In the genomic region with DNA sequence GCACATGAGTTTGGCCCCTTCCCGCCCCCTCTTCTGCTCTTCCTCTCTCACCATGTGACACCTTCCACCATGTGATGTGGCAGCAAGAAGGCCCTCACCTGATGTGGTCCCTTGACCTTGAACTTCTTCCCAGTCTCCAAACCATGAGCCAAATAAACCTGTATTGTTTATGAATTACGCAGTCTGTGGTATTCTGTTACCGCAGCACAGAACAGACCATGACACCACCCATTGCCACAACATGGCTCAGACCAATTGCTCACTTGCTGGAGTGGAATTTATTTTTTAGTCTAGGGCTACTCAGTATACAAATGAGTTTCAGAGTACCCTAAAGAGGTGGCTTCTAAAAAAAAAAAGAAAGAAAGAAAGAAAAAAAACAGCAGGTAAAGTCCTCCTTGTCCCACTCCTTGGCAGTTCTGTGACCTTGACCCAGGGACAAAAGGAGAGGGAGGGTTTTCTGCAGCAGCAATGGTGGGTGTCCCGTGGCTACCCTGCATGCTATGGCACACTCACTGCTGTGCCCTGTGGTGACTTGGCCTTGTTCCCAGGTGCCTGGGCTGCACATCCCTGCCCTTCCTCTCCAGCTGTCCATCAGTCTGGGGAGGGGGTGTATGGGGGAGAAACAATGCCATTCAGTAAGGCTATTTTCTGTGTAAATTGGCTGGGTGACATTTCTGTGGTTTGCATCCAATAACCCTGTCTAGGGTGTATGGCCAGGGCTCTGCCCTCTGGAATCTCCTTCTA, we compare ENCODE assay signal across 20 cellular contexts. TPM values are rescaled to one million over a fixed set of nuclear protein-coding genes. Genes with fewer than 3 reads are reported as not detected.
A peak's percentile ranks its signal among the peaks of the same experiment; 100 is the strongest.
DNase-seq lines count a peak whose midpoint lies in the region; ATAC-seq and TF ChIP-seq lines count a peak whose summit lies in the region.
"Had no signal": no experiment of that assay in that cellular context is flagged by ENCODE, and none has a peak within 500 bp of the region (broad histone marks: within the 10 kb centered on the region; RNA-seq: fewer than 3 reads in every experiment).

No MANE protein-coding gene starts in this region.

- peaks cover 31% of the 10 kb centered on the region for H3K4me1 Mint-ChIP-seq in activated CD8-positive, alpha-beta memory T cell treated with anti-CD3 and anti-CD28 coated beads, Interleukin-2, amount 10 ng/mL, durations not matched to agents 7 days and 5 days

- H3K36me3 Mint-ChIP-seq in activated CD8-positive, alpha-beta memory T cell treated with anti-CD3 and anti-CD28 coated beads, Interleukin-2, amount 10 ng/mL, durations not matched to agents 7 days and 5 days: no peaks in the 10 kb centered on the region
- H3K36me3 Mint-ChIP-seq: CD4-positive, CD25-positive, alpha-beta regulatory T cell had no signal

- no peak overlapping the region for H2AFZ ChIP-seq in MM.1S (ENCODE audit: low read length)
- H2AFZ ChIP-seq: GM23338, PC-9 had no signal

- TF ChIP-seq POLR2A in vagina (IDR thresholded peaks at IDR 0.05) (no peak), upper lobe of left lung (IDR thresholded peaks at IDR 0.05) (no peak)

- H3K27me3 Mint-ChIP-seq in activated CD8-positive, alpha-beta memory T cell treated with anti-CD3 and anti-CD28 coated beads, Interleukin-2, amount 10 ng/mL, durations not matched to agents 7 days and 5 days: peaks cover 42% of the 10 kb centered on the region

- no peak for TF ChIP-seq EP300 in upper lobe of left lung (IDR thresholded peaks at IDR 0.05)

- H4K20me1 ChIP-seq in MM.1S (ENCODE audit: insufficient read depth, low read length): no peaks in the 10 kb centered on the region

- TF ChIP-seq CTCF in MM.1S (IDR thresholded peaks at IDR 0.05; ENCODE audit: low read length) (no peak), vagina (IDR thresholded peaks at IDR 0.05) (no peak), upper lobe of left lung (IDR thresholded peaks at IDR 0.05) (no peak)

- H3K27ac ChIP-seq in MM.1S (ENCODE audit: low read length) (no peak overlapping the region), vagina (no peak overlapping the region), upper lobe of left lung (no peak overlapping the region)
- H3K27ac ChIP-seq: PC-9 had no signal

- ATAC-seq in activated CD8-positive, alpha-beta memory T cell treated with anti-CD3 and anti-CD28 coated beads, Interleukin-2, amount 10 ng/mL, durations not matched to agents 7 days and 5 days: no peak
- ATAC-seq in upper lobe of left lung (ENCODE audit: low FRiP score in 2 of 2) (no peak), HG02885 (IDR thresholded peaks at IDR 0.05; ENCODE audit: poor library complexity, unreplicated experiment) (no peak)
- ATAC-seq: GM23338 had no signal

- intact Hi-C loops in vagina (cut with DNase I): no loop called here

- H3F3A ChIP-seq in MM.1S (ENCODE audit: insufficient read depth, low read length): 0 out of 2 replicates have a peak, but pooled peaks cover 4% of the 10 kb centered on the region

- H3K79me2 ChIP-seq in MM.1S (ENCODE audit: low read length): no peaks in the 10 kb centered on the region

- no peaks in the 10 kb centered on the region for H3K9me3 ChIP-seq in MM.1S (replicated peaks; ENCODE audit: insufficient read depth, low read length)
- H3K9me3 ChIP-seq in vagina: no peaks in the 10 kb centered on the region
- no peaks in the 10 kb centered on the region for H3K9me3 ChIP-seq in upper lobe of left lung
- H3K9me3 ChIP-seq: SK-N-SH had no signal

- no peak overlapping the region for H3K4me3 ChIP-seq in MM.1S (ENCODE audit: low read length)
- H3K4me3 ChIP-seq in vagina: no peak overlapping the region
- H3K4me3 ChIP-seq in upper lobe of left lung: no peak overlapping the region
- H3K4me3 ChIP-seq: GM23338, PC-9 had no signal

- H3K36me3 ChIP-seq in MM.1S (replicated peaks; ENCODE audit: insufficient read depth, low read length): no peaks in the 10 kb centered on the region
- no peaks in the 10 kb centered on the region for H3K36me3 ChIP-seq in vagina
- no peaks in the 10 kb centered on the region for H3K36me3 ChIP-seq in upper lobe of left lung

- WGBS in upper lobe of left lung, 2 donors: 87 to 89% methylated on average over 4 of the region's 4 CpGs

- no peaks in the 10 kb centered on the region for H3K9me2 ChIP-seq in MM.1S (replicated peaks; ENCODE audit: insufficient read depth, low read length)
- H3K9me2 ChIP-seq: SK-N-SH had no signal

- H3K4me2 ChIP-seq in MM.1S (ENCODE audit: low read depth, low read length): no peak overlapping the region
- H3K4me2 ChIP-seq: GM23338, PC-9, SK-N-SH had no signal

- H3K27ac Mint-ChIP-seq in activated CD8-positive, alpha-beta memory T cell treated with anti-CD3 and anti-CD28 coated beads, Interleukin-2, amount 10 ng/mL, durations not matched to agents 7 days and 5 days: no peak overlapping the region
- H3K27ac Mint-ChIP-seq: CD4-positive, CD25-positive, alpha-beta regulatory T cell; GM23338 had no signal

- H3K9ac ChIP-seq in MM.1S (ENCODE audit: low read length): no peak overlapping the region
- H3K9ac ChIP-seq: SK-N-SH had no signal

- H3K4me1 ChIP-seq in MM.1S (ENCODE audit: low read length) (peaks cover 7% of the 10 kb centered on the region; the same call in 1 of the 2 replicates), vagina (peaks cover 6% of the 10 kb centered on the region), upper lobe of left lung (peaks cover 0 to 24% (median 6%) of the 10 kb centered on the region in 4 donors)

- H3K9me3 Mint-ChIP-seq in activated CD8-positive, alpha-beta memory T cell treated with anti-CD3 and anti-CD28 coated beads, Interleukin-2, amount 10 ng/mL, durations not matched to agents 7 days and 5 days (ENCODE audit: low read depth): no peaks in the 10 kb centered on the region

- H3K27me3 ChIP-seq in MM.1S (replicated peaks; ENCODE audit: insufficient read depth, low read length): peaks cover 16% of the 10 kb centered on the region
- H3K27me3 ChIP-seq in vagina: peaks cover 7% of the 10 kb centered on the region
- H3K27me3 ChIP-seq in upper lobe of left lung: peaks cover 0 to 31% (median 14%) of the 10 kb centered on the region in 4 donors

- DNase-seq in activated CD8-positive, alpha-beta memory T cell treated with anti-CD3 and anti-CD28 coated beads for 24 hours: peak; percentile 33
- DNase-seq in activated CD8-positive, alpha-beta memory T cell treated with anti-CD3 and anti-CD28 coated beads, Interleukin-2, amount 10 ng/mL, durations not matched to agents 7 days and 5 days: no peak
- DNase-seq in MM.1S (peak; percentile 2), RPMI8226 (peak; percentile 68), vagina (ENCODE audit: extremely low spot score in 2 of 2) (peak; percentile 54 to 84), upper lobe of left lung (no peak)
- DNase-seq in activated CD4-positive, alpha-beta T cell treated with anti-CD3 and anti-CD28 coated beads, Interleukin-2, amount 50 U/mL, for 48 hours: no peak
- DNase-seq: AML-193; Calu3; CD4-positive, CD25-positive, alpha-beta regulatory T cell; GF-D8; NCI-H1694 treated with DMSO at 0.1 percent for 48 hours; NCI-H2171 treated with DMSO at 0.1 percent for 48 hours; NCI-H524 treated with DMSO at 0.1 percent for 48 hours; PC-9; SK-N-SH; T-helper 1 cell had no signal

- no peak overlapping the region for H3K4me3 Mint-ChIP-seq in activated CD8-positive, alpha-beta memory T cell treated with anti-CD3 and anti-CD28 coated beads, Interleukin-2, amount 10 ng/mL, durations not matched to agents 7 days and 5 days
- H3K4me3 Mint-ChIP-seq: GM23338 had no signal

- CTCF ChIA-PET in activated CD8-positive, alpha-beta memory T cell treated with anti-CD3 and anti-CD28 coated beads, Interleukin-2, amount 10 ng/mL, durations not matched to agents 7 days and 5 days (lab: Charles Lee): no interaction called here

RNA-seq across cellular contexts. Expression of a gene that starts 5.4 kb away (rescaled TPM):
- not detected for total RNA-seq in activated CD8-positive, alpha-beta memory T cell treated with anti-CD3 and anti-CD28 coated beads, Interleukin-2, amount 10 ng/mL, durations not matched to agents 7 days and 5 days
- total RNA-seq in vagina: not detected
- not detected for total RNA-seq in upper lobe of left lung
- total RNA-seq: Calu3; CD4-positive, CD25-positive, alpha-beta regulatory T cell; LHCN-M2 had no signal

RNA-seq across cellular contexts. Expression of a gene that starts 29.4 kb away (rescaled TPM):
- 10 to 100 TPM; 44.4 TPM for total RNA-seq in activated CD8-positive, alpha-beta memory T cell treated with anti-CD3 and anti-CD28 coated beads, Interleukin-2, amount 10 ng/mL, durations not matched to agents 7 days and 5 days
- total RNA-seq in vagina: 26.3 TPM
- 100 to 1,000 TPM in 1 of 6 donors, 10 to 100 TPM in 5; 39.7 to 122 (median 58.1) TPM for total RNA-seq in upper lobe of left lung

Comparison
In these comparisons a context has a peak if more than half of its experiments do, and no peak if none do; other contexts are left out.
1. DNase-seq: peak in activated CD8-positive, alpha-beta memory T cell treated with anti-CD3 and anti-CD28 coated beads for 24 hours (single experiment), MM.1S (single experiment), RPMI8226 (single experiment) and vagina (2 of 2); none in activated CD8-positive, alpha-beta memory T cell treated with anti-CD3 and anti-CD28 coated beads, Interleukin-2, amount 10 ng/mL, durations not matched to agents 7 days and 5 days (single experiment), upper lobe of left lung (0 of 2) and activated CD4-positive, alpha-beta T cell treated with anti-CD3 and anti-CD28 coated beads, Interleukin-2, amount 50 U/mL, for 48 hours (0 of 2).